In the genomic region with DNA sequence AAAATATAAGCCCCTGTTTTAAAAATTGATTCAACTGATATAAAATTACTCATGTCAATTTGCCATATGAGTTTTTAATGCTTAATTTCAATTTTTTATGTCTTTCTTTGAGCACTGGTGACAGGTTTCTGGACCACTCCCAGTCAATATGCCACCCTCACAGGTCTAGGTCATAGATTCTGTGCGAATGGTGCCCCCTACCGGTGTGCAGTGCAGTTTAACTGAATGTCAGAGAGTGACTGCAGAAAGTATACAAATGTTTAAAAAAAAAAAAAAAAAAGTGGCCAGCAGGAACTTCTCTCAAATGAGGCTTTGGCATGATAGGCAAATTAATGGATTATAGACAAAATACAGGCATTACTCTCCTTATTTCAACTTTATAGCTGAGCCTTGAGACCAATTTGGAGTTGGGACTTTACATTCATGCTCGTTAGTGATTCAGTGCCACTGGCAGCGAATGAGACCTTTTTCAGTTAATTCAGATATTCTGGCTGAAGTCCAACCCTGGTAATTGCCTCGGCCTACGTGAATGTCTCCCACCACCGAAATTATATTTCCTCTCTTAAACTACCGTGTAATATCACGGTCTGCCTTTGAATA, we compare ENCODE assay signal across 9 cellular contexts.
DNase-seq lines count a peak whose midpoint lies in the region; ATAC-seq and TF ChIP-seq lines count a peak whose summit lies in the region.
"Had no signal": no experiment of that assay in that cellular context is flagged by ENCODE, and none has a peak within 500 bp of the region (broad histone marks: within the 10 kb centered on the region; RNA-seq: fewer than 3 reads in every experiment).

No MANE protein-coding gene starts in this region.

- H4K20me1 ChIP-seq in fibroblast of lung (ENCODE audit: control insufficient read depth, extremely low read depth, insufficient read depth, low read length): no peaks in the 10 kb centered on the region

- no peak overlapping the region for H3K4me3 Mint-ChIP-seq in Caco-2 (ENCODE audit: unreplicated experiment)
- no peak overlapping the region for H3K4me3 Mint-ChIP-seq in natural killer cell treated with Interleukin-12 subunit alpha and Interleukin-12 subunit beta and Interleukin-15 and Interleukin-18, amount 100 ng/mL, for 72 hours
- H3K4me3 Mint-ChIP-seq: memory B cell had no signal

- TF ChIP-seq POLR2A in Peyer's patch (IDR thresholded peaks at IDR 0.05) (no peak), gastroesophageal sphincter (IDR thresholded peaks at IDR 0.05) (no peak)

- H3K27ac Mint-ChIP-seq in Caco-2 (ENCODE audit: unreplicated experiment): no peak overlapping the region
- H3K27ac Mint-ChIP-seq in natural killer cell treated with Interleukin-12 subunit alpha and Interleukin-12 subunit beta and Interleukin-15 and Interleukin-18, amount 100 ng/mL, for 72 hours: no peak overlapping the region
- H3K27ac Mint-ChIP-seq: memory B cell had no signal

- peaks cover 10% of the 10 kb centered on the region for H3K27me3 Mint-ChIP-seq in Caco-2 (ENCODE audit: insufficient read depth, unreplicated experiment)
- peaks cover 0 to 2% of the 10 kb centered on the region in 2 donors for H3K27me3 Mint-ChIP-seq in natural killer cell treated with Interleukin-12 subunit alpha and Interleukin-12 subunit beta and Interleukin-15 and Interleukin-18, amount 100 ng/mL, for 72 hours

- H3K27me3 ChIP-seq in Caco-2 (replicated peaks; ENCODE audit: control insufficient read depth, insufficient read depth, low read length) (no peaks in the 10 kb centered on the region), Peyer's patch (no peaks in the 10 kb centered on the region), fibroblast of lung (ENCODE audit: control insufficient read depth, insufficient read depth, low read length) (no peaks in the 10 kb centered on the region), gastroesophageal sphincter (no peaks in the 10 kb centered on the region)

- TF ChIP-seq EP300 in gastroesophageal sphincter (IDR thresholded peaks at IDR 0.05): no peak

- H3K4me1 Mint-ChIP-seq in Caco-2 (ENCODE audit: low read depth, unreplicated experiment): no peaks in the 10 kb centered on the region
- no peaks in the 10 kb centered on the region for H3K4me1 Mint-ChIP-seq in natural killer cell treated with Interleukin-12 subunit alpha and Interleukin-12 subunit beta and Interleukin-15 and Interleukin-18, amount 100 ng/mL, for 72 hours (ENCODE audit: low read depth in 2 of 2)
- H3K4me1 Mint-ChIP-seq: memory B cell had no signal

- no peak overlapping the region for H3K4me2 ChIP-seq in fibroblast of lung (ENCODE audit: extremely low read depth, insufficient read depth, low read length)

- no TSS peak for BruUV-seq in Caco-2 (replicated peaks; lab: Mats Ljungman, UMichigan)

- H3K9me3 Mint-ChIP-seq in Caco-2 (ENCODE audit: unreplicated experiment): no peaks in the 10 kb centered on the region
- H3K9me3 Mint-ChIP-seq in natural killer cell treated with Interleukin-12 subunit alpha and Interleukin-12 subunit beta and Interleukin-15 and Interleukin-18, amount 100 ng/mL, for 72 hours: no peaks in the 10 kb centered on the region
- H3K9me3 Mint-ChIP-seq: memory B cell had no signal

- intact Hi-C loops in Caco-2 (cut with micrococcal nuclease; ENCODE audit: unreplicated experiment): loop anchor here (1.0 to 2.0 kb wide), 3 partner anchors 91 to 286 kb away; no protein-coding TSS in a partner anchor

- no peaks in the 10 kb centered on the region for H3K79me2 ChIP-seq in fibroblast of lung (ENCODE audit: control insufficient read depth, insufficient read depth, low read length)

- WGBS in gastroesophageal sphincter (ENCODE audit: low coverage in 1 of 2), 2 donors: 47 to 55% methylated on average over 8 to 9 of the region's 9 CpGs

- POLR2A ChIA-PET in Caco-2 (lab: Charles Lee) (interaction anchor here (0.5 kb wide), 1 partner anchor 150 kb away, joined by 8 read pairs; no protein-coding TSS in a partner anchor), HEK293 (lab: Yijun Ruan, JAX) (no interaction called here)

- DNase-seq in Caco-2: peak in 1 of 2 experiments; percentile 58
- DNase-seq in Peyer's patch: no peak
- DNase-seq in fibroblast of lung (ENCODE audit: low read depth in 2 of 2): peak; percentile 23 to 63
- DNase-seq in renal cortical epithelial cell (ENCODE audit: low read depth): peak; percentile 49
- no peak for DNase-seq in SW 1271 (lab: John Stamatoyannopoulos, UW)
- DNase-seq in natural killer cell treated with Interleukin-12 subunit alpha and Interleukin-12 subunit beta and Interleukin-15 and Interleukin-18, amount 100 ng/mL, for 72 hours (ENCODE audit: low spot score): no peak

- no peaks in the 10 kb centered on the region for H3K9me3 ChIP-seq in Caco-2
- H3K9me3 ChIP-seq in HEK293 (ENCODE audit: control insufficient read depth, insufficient read depth, low read depth, low read length): no peaks in the 10 kb centered on the region
- H3K9me3 ChIP-seq in Peyer's patch: no peaks in the 10 kb centered on the region
- H3K9me3 ChIP-seq in fibroblast of lung (ENCODE audit: control insufficient read depth, insufficient read depth, low read depth, low read length): no peaks in the 10 kb centered on the region
- no peaks in the 10 kb centered on the region for H3K9me3 ChIP-seq in gastroesophageal sphincter

- H3K4me3 ChIP-seq in Caco-2 (ENCODE audit: low read depth, low read length) (no peak overlapping the region), HEK293 (ENCODE audit: low read depth, low read length) (no peak overlapping the region), Peyer's patch (no peak overlapping the region), fibroblast of lung (replicated peaks in 1 of 4; ENCODE audit: control extremely low read depth in 1 of 4, insufficient read depth in 1 of 4, low read depth in 3 of 4, low read length in 4 of 4) (no peak overlapping the region), gastroesophageal sphincter (no peak overlapping the region)

- no peak for ATAC-seq in natural killer cell treated with Interleukin-12 subunit alpha and Interleukin-12 subunit beta and Interleukin-15 and Interleukin-18, amount 100 ng/mL, for 72 hours
- ATAC-seq in gastroesophageal sphincter: no peak

- CTCF ChIA-PET in Caco-2 (lab: Charles Lee) (no interaction called here), HEK293 (lab: Yijun Ruan, JAX) (interaction anchor here (0.6 to 1.6 kb wide), 31 partner anchors 11 to 1966 kb away, joined by 3 to 22 read pairs (median 5); no protein-coding TSS in a partner anchor)

- H3K9ac ChIP-seq in fibroblast of lung (ENCODE audit: insufficient read depth, low read length): no peak overlapping the region

- no peaks in the 10 kb centered on the region for H3K36me3 ChIP-seq in Caco-2 (ENCODE audit: control insufficient read depth, insufficient read depth, low read length)
- no peaks in the 10 kb centered on the region for H3K36me3 ChIP-seq in HEK293 (ENCODE audit: control insufficient read depth in 2 of 2, insufficient read depth in 1 of 2, low read length in 2 of 2)
- H3K36me3 ChIP-seq in Peyer's patch: no peaks in the 10 kb centered on the region
- H3K36me3 ChIP-seq in fibroblast of lung (ENCODE audit: control insufficient read depth, insufficient read depth, low read length): no peaks in the 10 kb centered on the region
- no peaks in the 10 kb centered on the region for H3K36me3 ChIP-seq in gastroesophageal sphincter

- no peaks in the 10 kb centered on the region for H3K4me1 ChIP-seq in Caco-2
- H3K4me1 ChIP-seq in HEK293 (ENCODE audit: control insufficient read depth, insufficient read depth, low read length): no peaks in the 10 kb centered on the region
- no peaks in the 10 kb centered on the region for H3K4me1 ChIP-seq in Peyer's patch
- H3K4me1 ChIP-seq in fibroblast of lung (ENCODE audit: control insufficient read depth, extremely low read depth, insufficient read depth, low read length): no peaks in the 10 kb centered on the region
- peaks cover 4 to 29% (median 5%) of the 10 kb centered on the region in 3 donors for H3K4me1 ChIP-seq in gastroesophageal sphincter

- no peak overlapping the region for H2AFZ ChIP-seq in fibroblast of lung (ENCODE audit: low read length)

- no peak overlapping the region for H3K27ac ChIP-seq in HEK293 (ENCODE audit: extremely low read depth, low read depth, low read length)
- no peak overlapping the region for H3K27ac ChIP-seq in Peyer's patch
- H3K27ac ChIP-seq in fibroblast of lung (ENCODE audit: insufficient read depth, low read length): no peak overlapping the region
- peak overlapping the region in 2 of 4 donors; percentile 35 to 57 for H3K27ac ChIP-seq in gastroesophageal sphincter

- TF ChIP-seq CTCF in Caco-2 (IDR thresholded peaks at IDR 0.05; ENCODE audit: insufficient read depth in 1 of 2, low read depth in 1 of 2, low read length in 1 of 2, severe bottlenecking in 1 of 2, unreplicated experiment in 1 of 2): peak; percentile 29 to 41
- TF ChIP-seq CTCF in HEK293 (tag by site-specific recombination; IDR thresholded peaks at IDR 0.05): no peak
- peak in 4 of 6 experiments; percentile 13 to 41 (median 30) for TF ChIP-seq CTCF in Peyer's patch (IDR thresholded peaks at IDR 0.05)
- peak; percentile 49 to 57 for TF ChIP-seq CTCF in fibroblast of lung (conservative IDR thresholded peaks at IDR 0.05 in 1 of 2, IDR thresholded peaks at IDR 0.05 in 1 of 2; ENCODE audit: low read depth in 1 of 2, low read length in 2 of 2)
- TF ChIP-seq CTCF in gastroesophageal sphincter (IDR thresholded peaks at IDR 0.05): peak in 2 of 4 experiments; percentile 17 to 43

- no peaks in the 10 kb centered on the region for H3K36me3 Mint-ChIP-seq in Caco-2 (ENCODE audit: insufficient read depth, unreplicated experiment)
- H3K36me3 Mint-ChIP-seq in natural killer cell treated with Interleukin-12 subunit alpha and Interleukin-12 subunit beta and Interleukin-15 and Interleukin-18, amount 100 ng/mL, for 72 hours: no peaks in the 10 kb centered on the region
- H3K36me3 Mint-ChIP-seq: memory B cell had no signal

TF ChIP-seq in HEK293, 187 proteins besides CTCF, POLR2A, EP300 and RAD21:
- TF ChIP-seq ZNF654 (tag by site-specific recombination; IDR thresholded peaks at IDR 0.05; ENCODE audit: low read depth): peak; percentile 52
- no peak for TF ChIP-seq ZNF585B (tag by site-specific recombination; IDR thresholded peaks at IDR 0.05)

Comparison
In these comparisons a context has a peak if more than half of its experiments do, and no peak if none do; other contexts are left out.
1. DNase-seq: peak in fibroblast of lung (2 of 2) and renal cortical epithelial cell (single experiment); none in Peyer's patch (0 of 3), SW 1271 (0 of 2) and natural killer cell treated with Interleukin-12 subunit alpha and Interleukin-12 subunit beta and Interleukin-15 and Interleukin-18, amount 100 ng/mL, for 72 hours (single experiment).